Comparison of ENCODE assay signal across 8 cellular contexts in genomic region chr5:134006119-134006514, GRCh38. TPM values are rescaled to one million over a fixed set of nuclear protein-coding genes. Genes with fewer than 3 reads are reported as not detected.
DNase-seq lines count a peak whose midpoint lies in the region; ATAC-seq lines count a peak whose summit lies in the region.

No MANE protein-coding gene starts in this region.

- ATAC-seq in right cardiac atrium, result no peak
- ATAC-seq in GM18520 (IDR thresholded peaks at IDR 0.05; ENCODE audit: unreplicated experiment), result no peak
- no peak for ATAC-seq in HG03139 (IDR thresholded peaks at IDR 0.05; ENCODE audit: unreplicated experiment)

- no peaks in the 10 kb centered on the region for H3K9me2 ChIP-seq in GM23248 (ENCODE audit: insufficient read depth)

- H3K9me3 Mint-ChIP-seq in activated CD4-positive, alpha-beta memory T cell treated with anti-CD3 and anti-CD28 coated beads, Interleukin-2, amount 10 ng/mL, durations not matched to agents 7 days and 5 days, result no peaks in the 10 kb centered on the region

- H3K4me2 ChIP-seq in GM23248 (ENCODE audit: unreplicated experiment), result peak overlapping the region; percentile 74

- H3K4me1 Mint-ChIP-seq in activated CD4-positive, alpha-beta memory T cell treated with anti-CD3 and anti-CD28 coated beads, Interleukin-2, amount 10 ng/mL, durations not matched to agents 7 days and 5 days, result peaks cover 31% of the 10 kb centered on the region

- H3K9ac ChIP-seq in GM23248 (peak overlapping the region; percentile 97; the same call in 1 of the 2 replicates), skeletal muscle tissue (ENCODE audit: low read depth in 1 of 3, low read length in 3 of 3) (peak overlapping the region; percentile 92 to 99 (median 92))

- H3K9me3 ChIP-seq in GM23248 (ENCODE audit: low read depth), result no peaks in the 10 kb centered on the region
- no peaks in the 10 kb centered on the region for H3K9me3 ChIP-seq in right cardiac atrium (ENCODE audit: control insufficient read depth, low read length)
- no peaks in the 10 kb centered on the region for H3K9me3 ChIP-seq in skeletal muscle tissue (ENCODE audit: control insufficient read depth in 3 of 3, low read length in 3 of 3)

- H4K20me1 ChIP-seq in GM23248 (ENCODE audit: insufficient read depth), result no peaks in the 10 kb centered on the region

- DNase-seq in GM23248, result no peak
- no peak for DNase-seq in activated CD4-positive, alpha-beta memory T cell treated with anti-CD3 and anti-CD28 coated beads, Interleukin-2, amount 10 ng/mL, durations not matched to agents 7 days and 5 days
- DNase-seq in right cardiac atrium, result peak in 2 of 3 donors; percentile 60 to 64
- DNase-seq in Kasumi-1 (lab: John Stamatoyannopoulos, UW), result no peak
- no peak for DNase-seq in HUDEP-2 (lab: John Stamatoyannopoulos, UW; ENCODE audit: unreplicated experiment in 76 of 76)

- H3K27ac Mint-ChIP-seq in activated CD4-positive, alpha-beta memory T cell treated with anti-CD3 and anti-CD28 coated beads, Interleukin-2, amount 10 ng/mL, durations not matched to agents 7 days and 5 days, result peak overlapping the region; percentile 83

- peak overlapping the region; percentile 91 for H3K4me3 ChIP-seq in GM23248
- no peak overlapping the region for H3K4me3 ChIP-seq in right cardiac atrium (ENCODE audit: low read length)
- H3K4me3 ChIP-seq in skeletal muscle tissue (ENCODE audit: low read length in 3 of 3), result peak overlapping the region; percentile 71 to 87 (median 85)

- H3K27me3 Mint-ChIP-seq in activated CD4-positive, alpha-beta memory T cell treated with anti-CD3 and anti-CD28 coated beads, Interleukin-2, amount 10 ng/mL, durations not matched to agents 7 days and 5 days, result peaks cover 3% of the 10 kb centered on the region

- peaks cover 39% of the 10 kb centered on the region for H3K79me2 ChIP-seq in GM23248 (ENCODE audit: insufficient read depth)

- POLR2A ChIA-PET in activated CD4-positive, alpha-beta memory T cell treated with anti-CD3 and anti-CD28 coated beads, Interleukin-2, amount 10 ng/mL, durations not matched to agents 7 days and 5 days (lab: Charles Lee), result interaction anchor here (0.8 to 1.1 kb wide), 2 partner anchors 9 to 34 kb away, joined by 3 to 4 read pairs; no protein-coding TSS in a partner anchor

- H3K36me3 Mint-ChIP-seq in activated CD4-positive, alpha-beta memory T cell treated with anti-CD3 and anti-CD28 coated beads, Interleukin-2, amount 10 ng/mL, durations not matched to agents 7 days and 5 days (ENCODE audit: low read depth), result peaks cover 14% of the 10 kb centered on the region

- H3K27ac ChIP-seq in GM23248, result peak overlapping the region; percentile 96
- H3K27ac ChIP-seq in right cardiac atrium (ENCODE audit: low read length), result peak overlapping the region; percentile 99
- peak overlapping the region; percentile 98 for H3K27ac ChIP-seq in skeletal muscle tissue (ENCODE audit: low read depth, low read length)

- CTCF ChIA-PET in activated CD4-positive, alpha-beta memory T cell treated with anti-CD3 and anti-CD28 coated beads, Interleukin-2, amount 10 ng/mL, durations not matched to agents 7 days and 5 days (lab: Charles Lee), result interaction anchor here (0.6 to 3.9 kb wide), 4 partner anchors 10 to 408 kb away, joined by 3 to 18 read pairs (median 7); no protein-coding TSS in a partner anchor

- H3K4me1 ChIP-seq in GM23248 (ENCODE audit: insufficient read depth) (peaks cover 16% of the 10 kb centered on the region), right cardiac atrium (ENCODE audit: control insufficient read depth, insufficient read depth, low read length) (peaks cover 18% of the 10 kb centered on the region), skeletal muscle tissue (ENCODE audit: control insufficient read depth in 3 of 3, insufficient read depth in 3 of 3, low read length in 3 of 3) (peaks cover 36 to 42% (median 37%) of the 10 kb centered on the region in 3 donors)

- H3K36me3 ChIP-seq in GM23248 (ENCODE audit: low read depth), result 0 out of 2 replicates have a peak, but pooled peaks cover 2% of the 10 kb centered on the region
- H3K36me3 ChIP-seq in skeletal muscle tissue (ENCODE audit: control insufficient read depth in 3 of 3, insufficient read depth in 3 of 3, low read length in 3 of 3), result peaks cover 1 to 8% (median 4%) of the 10 kb centered on the region in 3 donors

- in situ Hi-C loops in GM23248 (cut with MboI), result no loop called here

- H3F3A ChIP-seq in GM23248 (ENCODE audit: insufficient read depth), result peaks cover 17% of the 10 kb centered on the region

- H2AFZ ChIP-seq in GM23248, result peak overlapping the region; percentile 67; the same call in 1 of the 2 replicates

- H3K27me3 ChIP-seq in GM23248 (replicated peaks; ENCODE audit: insufficient read depth) (no peaks in the 10 kb centered on the region), right cardiac atrium (ENCODE audit: control insufficient read depth, insufficient read depth) (no peaks in the 10 kb centered on the region), skeletal muscle tissue (ENCODE audit: control insufficient read depth in 3 of 3, insufficient read depth in 3 of 3, low read length in 3 of 3) (no peaks in the 10 kb centered on the region)

- intact Hi-C loops in right cardiac atrium (cut with DNase I), result no loop called here

- 84 to 85% methylated on average over 11 to 13 of the region's 13 CpGs for WGBS in GM23248 (ENCODE audit: low coverage in 1 of 2, low lambda C conversion rate in 2 of 2, missing lambda C conversion rate in 2 of 2), 2 experiments
- 87% methylated on average over 13 of the region's 13 CpGs for WGBS in right cardiac atrium

- H3K4me3 Mint-ChIP-seq in activated CD4-positive, alpha-beta memory T cell treated with anti-CD3 and anti-CD28 coated beads, Interleukin-2, amount 10 ng/mL, durations not matched to agents 7 days and 5 days, result peak overlapping the region; percentile 88

RNA-seq across cellular contexts. Expression of gene VDAC1, which starts 1.3 kb away (rescaled TPM):
- total RNA-seq in GM23248 (2014; rRNA removed; shearing (Covaris generic)), result 329 and 332 TPM in 2 replicates
- 318 and 337 TPM in 2 replicates for polyA plus RNA-seq in GM23248 (2016; fragmentation: Nextera tagmentation; extraction: Ambion mirVana)
- total RNA-seq in activated CD4-positive, alpha-beta memory T cell treated with anti-CD3 and anti-CD28 coated beads, Interleukin-2, amount 10 ng/mL, durations not matched to agents 7 days and 5 days, result 100 to 1,000 TPM; 216 to 218 TPM
- total RNA-seq in right cardiac atrium, result 100 to 1,000 TPM; 325 to 357 (median 335) TPM
- polyA plus RNA-seq in right cardiac atrium, result 393 TPM
- total RNA-seq in skeletal muscle tissue, result 257 TPM

RNA-seq across cellular contexts. Expression of gene C5orf15, which starts 37.7 kb away (rescaled TPM):
- 126 and 128 TPM in 2 replicates for total RNA-seq in GM23248 (2014; rRNA removed; shearing (Covaris generic))
- 121 and 122 TPM in 2 replicates for polyA plus RNA-seq in GM23248 (2016; fragmentation: Nextera tagmentation; extraction: Ambion mirVana)
- total RNA-seq in activated CD4-positive, alpha-beta memory T cell treated with anti-CD3 and anti-CD28 coated beads, Interleukin-2, amount 10 ng/mL, durations not matched to agents 7 days and 5 days, result 10 to 100 TPM; 24.4 to 27.7 TPM
- 10 to 100 TPM; 25.8 to 32.0 (median 28.7) TPM for total RNA-seq in right cardiac atrium
- 29.6 TPM for polyA plus RNA-seq in right cardiac atrium
- 43.3 TPM for total RNA-seq in skeletal muscle tissue

Comparison
In these comparisons a context has a peak if more than half of its experiments do, and no peak if none do; other contexts are left out.
1. DNase-seq: peak in right cardiac atrium (2 of 3); none in GM23248 (single experiment), activated CD4-positive, alpha-beta memory T cell treated with anti-CD3 and anti-CD28 coated beads, Interleukin-2, amount 10 ng/mL, durations not matched to agents 7 days and 5 days (single experiment), Kasumi-1 (0 of 2) and HUDEP-2 (0 of 76).
2. Peak in every context shown above with its lines, with median percentiles within 50 percentile points of each other: H3K27ac ChIP-seq.